ENCODE assay signal across 16 cellular contexts in the genomic region with DNA sequence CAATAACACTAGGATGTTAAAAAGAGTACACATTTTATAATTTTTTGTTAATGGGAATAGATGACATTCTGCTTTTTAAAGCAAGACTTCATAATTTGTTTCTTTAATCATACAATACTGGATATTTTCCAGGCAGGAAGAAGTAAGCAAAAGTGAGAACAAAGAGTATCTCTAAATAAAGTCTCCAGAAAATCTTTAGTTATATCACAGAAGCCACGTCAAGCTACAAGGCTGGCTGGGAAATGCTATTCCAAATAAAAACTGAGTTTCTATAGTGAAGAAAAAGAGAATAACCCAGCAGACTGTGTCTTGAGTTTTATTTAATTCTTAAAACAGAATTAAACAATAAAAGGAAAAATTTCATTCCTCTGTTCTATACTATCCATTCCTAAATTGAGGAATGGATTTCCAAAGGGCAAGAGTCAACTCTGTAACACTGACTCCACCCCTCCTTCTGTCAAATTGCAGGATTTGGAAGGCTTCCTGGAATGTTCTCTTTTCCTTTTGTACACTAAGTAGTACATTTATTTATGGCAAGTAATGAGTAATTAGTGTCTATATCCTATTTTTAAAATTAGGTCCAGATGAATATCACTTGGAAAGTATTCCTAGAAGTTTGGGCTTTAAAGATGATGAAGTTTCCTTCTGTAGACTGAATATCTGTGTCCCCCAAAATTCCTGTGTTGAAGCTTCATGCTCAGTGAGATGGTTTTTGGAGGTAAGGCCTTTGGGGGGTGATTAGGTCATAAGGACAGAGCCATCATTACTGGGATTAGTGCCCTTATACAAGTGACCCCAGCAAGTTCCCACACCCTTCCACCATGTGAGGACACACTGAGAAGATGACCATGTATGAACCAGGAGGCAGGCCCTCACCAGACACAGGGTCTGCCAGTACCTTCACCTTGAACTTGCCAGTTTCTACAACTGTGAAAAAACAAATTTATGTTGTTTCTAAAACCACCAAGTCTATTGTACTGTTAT.
A peak's percentile ranks its signal among the peaks of the same experiment; 100 is the strongest.
DNase-seq lines count a peak whose midpoint lies in the region; ATAC-seq and TF ChIP-seq lines count a peak whose summit lies in the region.
"Had no signal": no experiment of that assay in that cellular context is flagged by ENCODE, and none has a peak within 500 bp of the region (broad histone marks: within the 10 kb centered on the region; RNA-seq: fewer than 3 reads in every experiment).

No MANE protein-coding gene starts in this region.

- RAD21 ChIA-PET in HCT116 (lab: Charles Lee; ENCODE audit: low non-redundant PET in 1 of 2, low total read pairs in 2 of 2, uncharacterized antibody in 2 of 2, unreplicated experiment in 2 of 2), result no interaction called here

- peak overlapping the region; percentile 60 for H3K4me2 ChIP-seq in HCT116 (ENCODE audit: low read length)
- H3K4me2 ChIP-seq in smooth muscle cell, result no peak overlapping the region

- no peak overlapping the region for H3K27ac Mint-ChIP-seq in activated T-helper 1 cell treated with anti-CD3 and anti-CD28 coated beads, Interleukin-12 subunit alpha, Interleukin-12 subunit beta, Interleukin-2, Interleukin-4 antibody, amounts not matched to agents 30 ng/mL and 10 ng/mL and 1 ng/mL, durations not matched to agents 14 hours and 24 hours and 36 hours
- H3K27ac Mint-ChIP-seq: activated CD8-positive, alpha-beta memory T cell treated with anti-CD3 and anti-CD28 coated beads, Interleukin-2, amount 10 ng/mL, durations not matched to agents 7 days and 5 days; effector memory CD8-positive, alpha-beta T cell had no signal

- POLR2A ChIA-PET in HCT116 (lab: Charles Lee), result interaction anchor here (1.0 kb wide), 1 partner anchor 423 kb away, joined by 3 read pairs; no protein-coding TSS in a partner anchor

- no peaks in the 10 kb centered on the region for H3K4me1 Mint-ChIP-seq in activated T-helper 1 cell treated with anti-CD3 and anti-CD28 coated beads, Interleukin-12 subunit alpha, Interleukin-12 subunit beta, Interleukin-2, Interleukin-4 antibody, amounts not matched to agents 30 ng/mL and 10 ng/mL and 1 ng/mL, durations not matched to agents 14 hours and 24 hours and 36 hours (ENCODE audit: low read depth)
- H3K4me1 Mint-ChIP-seq: activated CD8-positive, alpha-beta memory T cell treated with anti-CD3 and anti-CD28 coated beads, Interleukin-2, amount 10 ng/mL, durations not matched to agents 7 days and 5 days had no signal

- no peaks in the 10 kb centered on the region for H3K27me3 Mint-ChIP-seq in activated T-helper 1 cell treated with anti-CD3 and anti-CD28 coated beads, Interleukin-12 subunit alpha, Interleukin-12 subunit beta, Interleukin-2, Interleukin-4 antibody, amounts not matched to agents 30 ng/mL and 10 ng/mL and 1 ng/mL, durations not matched to agents 14 hours and 24 hours and 36 hours (ENCODE audit: insufficient read depth)
- H3K27me3 Mint-ChIP-seq: activated CD8-positive, alpha-beta memory T cell treated with anti-CD3 and anti-CD28 coated beads, Interleukin-2, amount 10 ng/mL, durations not matched to agents 7 days and 5 days; effector memory CD8-positive, alpha-beta T cell had no signal

- DNase-seq in HCT116 (ENCODE audit: low read depth, low spot score) (no peak), astrocyte of the hippocampus (ENCODE audit: low read depth, low spot score) (peak; percentile 8), Right ventricle myocardium superior (no peak), smooth muscle cell (lab: John Stamatoyannopoulos, UW; ENCODE audit: unreplicated experiment) (no peak), NAMALWA (ENCODE audit: low spot score) (no peak)
- DNase-seq in activated T-helper 1 cell treated with anti-CD3 and anti-CD28 coated beads, Interleukin-12 subunit alpha, Interleukin-12 subunit beta, Interleukin-2, Interleukin-4 antibody, amounts not matched to agents 30 ng/mL and 10 ng/mL and 1 ng/mL, durations not matched to agents 14 hours and 24 hours and 36 hours (ENCODE audit: low spot score), result no peak
- DNase-seq: activated CD8-positive, alpha-beta memory T cell treated with anti-CD3 and anti-CD28 coated beads, Interleukin-2, amount 10 ng/mL, durations not matched to agents 7 days and 5 days; DMS153; effector memory CD8-positive, alpha-beta T cell; H7; NCI-H1417 treated with DMSO at 0.1 percent for 48 hours; thyroid gland had no signal

- no peaks in the 10 kb centered on the region for H3K36me3 Mint-ChIP-seq in activated T-helper 1 cell treated with anti-CD3 and anti-CD28 coated beads, Interleukin-12 subunit alpha, Interleukin-12 subunit beta, Interleukin-2, Interleukin-4 antibody, amounts not matched to agents 30 ng/mL and 10 ng/mL and 1 ng/mL, durations not matched to agents 14 hours and 24 hours and 36 hours (ENCODE audit: low read depth)
- H3K36me3 Mint-ChIP-seq: activated CD8-positive, alpha-beta memory T cell treated with anti-CD3 and anti-CD28 coated beads, Interleukin-2, amount 10 ng/mL, durations not matched to agents 7 days and 5 days had no signal

- no peaks in the 10 kb centered on the region for H4K20me1 ChIP-seq in HCT116 (ENCODE audit: insufficient read depth)
- no peaks in the 10 kb centered on the region for H4K20me1 ChIP-seq in smooth muscle cell (ENCODE audit: low read depth)

- H3K36me3 ChIP-seq in HCT116 (ENCODE audit: control insufficient read depth in 1 of 2, insufficient read depth in 2 of 2, low read length in 2 of 2), result no peaks in the 10 kb centered on the region
- H3K36me3 ChIP-seq in smooth muscle cell (ENCODE audit: low read depth), result no peaks in the 10 kb centered on the region
- H3K36me3 ChIP-seq: thyroid gland had no signal

- TF ChIP-seq RAD21 in HCT116 (IDR thresholded peaks at IDR 0.05; ENCODE audit: low read depth), result no peak

- H2AFZ ChIP-seq in HCT116 (ENCODE audit: low read depth, low read length, poor library complexity, severe bottlenecking), result no peak overlapping the region
- no peak overlapping the region for H2AFZ ChIP-seq in smooth muscle cell (ENCODE audit: low read depth)

- BruUV-seq in HCT116 (replicated peaks; lab: Mats Ljungman, UMichigan), result no TSS peak

- H3K79me2 ChIP-seq in HCT116 (ENCODE audit: insufficient read depth, low read length), result no peaks in the 10 kb centered on the region
- H3K79me2 ChIP-seq in smooth muscle cell (ENCODE audit: low read depth), result no peaks in the 10 kb centered on the region

- CTCF ChIA-PET in HCT116 (lab: Charles Lee), result no interaction called here

- H3K9ac ChIP-seq in HCT116 (ENCODE audit: low read length) (no peak overlapping the region), smooth muscle cell (ENCODE audit: low read depth) (no peak overlapping the region)

- H3K9me3 ChIP-seq in HCT116 (ENCODE audit: control insufficient read depth in 1 of 2, insufficient read depth in 1 of 2, low read depth in 1 of 2, low read length in 2 of 2) (no peaks in the 10 kb centered on the region), smooth muscle cell (replicated peaks; ENCODE audit: low read depth) (no peaks in the 10 kb centered on the region)
- H3K9me3 ChIP-seq: thyroid gland had no signal

- no peak for TF ChIP-seq CTCF in HCT116 (IDR thresholded peaks at IDR 0.05 in 2 of 3, conservative IDR thresholded peaks at IDR 0.05 in 1 of 3; ENCODE audit: borderline replicate concordance in 1 of 3, insufficient read depth in 1 of 3, low read depth in 2 of 3, low read length in 2 of 3)
- no peak for TF ChIP-seq CTCF in smooth muscle cell (IDR thresholded peaks at IDR 0.05; ENCODE audit: borderline replicate concordance, insufficient read depth, poor library complexity, severe bottlenecking)

- no peak overlapping the region for H3K4me3 ChIP-seq in HCT116 (replicated peaks in 1 of 2; ENCODE audit: low read depth in 1 of 2, low read length in 2 of 2)
- H3K4me3 ChIP-seq in smooth muscle cell, result no peak overlapping the region
- H3K4me3 ChIP-seq: skin epidermis, thyroid gland had no signal

- H3K4me1 ChIP-seq in HCT116 (ENCODE audit: control insufficient read depth in 1 of 2, insufficient read depth in 2 of 2, low read length in 2 of 2) (peaks cover 9 to 22% of the 10 kb centered on the region in 2 experiments), smooth muscle cell (ENCODE audit: low read depth) (no peaks in the 10 kb centered on the region)
- H3K4me1 ChIP-seq: thyroid gland had no signal

- peaks cover 5% of the 10 kb centered on the region for H3K9me3 Mint-ChIP-seq in activated T-helper 1 cell treated with anti-CD3 and anti-CD28 coated beads, Interleukin-12 subunit alpha, Interleukin-12 subunit beta, Interleukin-2, Interleukin-4 antibody, amounts not matched to agents 30 ng/mL and 10 ng/mL and 1 ng/mL, durations not matched to agents 14 hours and 24 hours and 36 hours
- H3K9me3 Mint-ChIP-seq: effector memory CD8-positive, alpha-beta T cell had no signal

- WGBS in smooth muscle cell (ENCODE audit: low lambda C conversion rate), result 97% methylated on average over 1 of the region's 1 CpG

- no peak overlapping the region for H3K4me3 Mint-ChIP-seq in activated T-helper 1 cell treated with anti-CD3 and anti-CD28 coated beads, Interleukin-12 subunit alpha, Interleukin-12 subunit beta, Interleukin-2, Interleukin-4 antibody, amounts not matched to agents 30 ng/mL and 10 ng/mL and 1 ng/mL, durations not matched to agents 14 hours and 24 hours and 36 hours
- H3K4me3 Mint-ChIP-seq: activated CD8-positive, alpha-beta memory T cell treated with anti-CD3 and anti-CD28 coated beads, Interleukin-2, amount 10 ng/mL, durations not matched to agents 7 days and 5 days; effector memory CD8-positive, alpha-beta T cell had no signal

- no peaks in the 10 kb centered on the region for H3F3A ChIP-seq in smooth muscle cell (ENCODE audit: low read depth)

- H3K27ac ChIP-seq in HCT116 (ENCODE audit: low read depth, low read length) (peak overlapping the region; percentile 41; the same call in 1 of the 2 replicates), smooth muscle cell (ENCODE audit: low read depth) (peak overlapping the region; percentile 64)
- H3K27ac ChIP-seq: RWPE1, thyroid gland had no signal

- intact Hi-C loops in HCT116 (cut with micrococcal nuclease) (no loop called here), Right ventricle myocardium superior (cut with DNase I) (no loop called here)
- intact Hi-C loops in activated T-helper 1 cell treated with anti-CD3 and anti-CD28 coated beads, Interleukin-12 subunit alpha, Interleukin-12 subunit beta, Interleukin-2, Interleukin-4 antibody, amounts not matched to agents 30 ng/mL and 10 ng/mL and 1 ng/mL, durations not matched to agents 14 hours and 24 hours and 36 hours (cut with micrococcal nuclease), result no loop called here

- H3K27me3 ChIP-seq in HCT116 (ENCODE audit: insufficient read depth, low read length) (no peaks in the 10 kb centered on the region), smooth muscle cell (ENCODE audit: low read depth) (no peaks in the 10 kb centered on the region)
- H3K27me3 ChIP-seq: thyroid gland had no signal

- no peak for TF ChIP-seq POLR2A in HCT116 (IDR thresholded peaks at IDR 0.05; ENCODE audit: borderline replicate concordance, extremely low read depth, insufficient read depth, insufficient read length)

- no peaks in the 10 kb centered on the region for H3K9me2 ChIP-seq in HCT116 (ENCODE audit: insufficient read depth)

- ATAC-seq in HCT116 (no peak), Right ventricle myocardium superior (ENCODE audit: poor library complexity) (peak; percentile 80), GM21390 (IDR thresholded peaks at IDR 0.05; ENCODE audit: unreplicated experiment) (no peak), HG02623 (IDR thresholded peaks at IDR 0.05; ENCODE audit: unreplicated experiment) (no peak)
- ATAC-seq: activated CD8-positive, alpha-beta memory T cell treated with anti-CD3 and anti-CD28 coated beads, Interleukin-2, amount 10 ng/mL, durations not matched to agents 7 days and 5 days; effector memory CD8-positive, alpha-beta T cell had no signal
